ENCODE assay signal across 3 cellular contexts in the genomic region with DNA sequence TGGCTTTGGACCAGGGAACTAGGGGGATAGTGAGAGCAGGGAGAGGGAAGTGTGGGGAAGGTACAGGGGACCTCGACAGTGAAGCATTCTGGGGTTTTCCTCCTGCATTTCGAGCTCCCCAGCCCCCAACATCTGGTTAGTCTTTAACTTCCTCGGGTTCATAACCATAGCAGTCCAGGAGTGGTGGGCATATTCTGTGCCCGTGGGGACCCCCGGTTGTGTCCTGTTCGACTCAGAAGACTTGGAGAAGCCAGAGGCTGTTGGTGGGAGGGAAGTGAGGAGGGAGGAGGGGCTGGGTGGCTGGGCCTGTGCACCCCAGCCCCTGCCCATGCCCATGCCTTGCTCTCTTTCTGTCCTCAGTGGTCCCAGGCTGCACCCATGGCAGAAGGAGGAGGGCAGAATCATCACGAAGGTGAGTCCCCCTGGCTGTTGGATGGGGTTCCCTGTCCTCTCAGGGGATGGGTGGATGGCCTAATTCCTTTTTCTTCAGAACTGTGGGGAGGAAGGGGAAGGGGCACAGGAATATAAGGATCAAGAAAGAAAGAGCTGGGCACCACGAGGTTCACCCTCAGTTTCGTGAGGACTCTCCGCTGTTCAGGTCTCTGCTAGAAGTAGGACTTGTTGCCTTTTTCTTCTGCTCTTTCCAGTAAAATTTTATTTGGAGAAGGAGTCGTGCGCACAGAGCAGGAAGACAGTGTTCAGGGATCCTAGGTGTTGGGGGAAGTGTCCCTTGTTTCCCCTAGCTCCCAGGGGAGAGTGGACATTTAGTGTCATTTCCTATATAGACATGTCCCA.
TF ChIP-seq lines count a peak whose summit lies in the region.

No MANE protein-coding gene starts in this region.

TF ChIP-seq in SK-N-SH, 30 proteins besides CTCF, POLR2A, EP300 and RAD21 (continued from another document):
- TF ChIP-seq CHD2 (IDR thresholded peaks at IDR 0.05; ENCODE audit: low read length, partially characterized antibody) (no peak), POLR2AphosphoS5 (IDR thresholded peaks at IDR 0.05; ENCODE audit: low read depth, low read length) (no peak), MXI1 (IDR thresholded peaks at IDR 0.05; ENCODE audit: low read depth, low read length) (no peak), FOSL2 (IDR thresholded peaks at IDR 0.05; ENCODE audit: borderline replicate concordance, low read depth) (no peak), NFIC (IDR thresholded peaks at IDR 0.05; ENCODE audit: borderline replicate concordance) (no peak), MEF2A (IDR thresholded peaks at IDR 0.05; ENCODE audit: borderline replicate concordance, low read depth) (no peak)

TF ChIP-seq in SK-N-SH treated with all-trans-retinoic acid at 6 μM for 48 hours, 23 proteins besides CTCF, POLR2A, EP300 and RAD21 (continued from another document):
- TF ChIP-seq, protein P1, sequence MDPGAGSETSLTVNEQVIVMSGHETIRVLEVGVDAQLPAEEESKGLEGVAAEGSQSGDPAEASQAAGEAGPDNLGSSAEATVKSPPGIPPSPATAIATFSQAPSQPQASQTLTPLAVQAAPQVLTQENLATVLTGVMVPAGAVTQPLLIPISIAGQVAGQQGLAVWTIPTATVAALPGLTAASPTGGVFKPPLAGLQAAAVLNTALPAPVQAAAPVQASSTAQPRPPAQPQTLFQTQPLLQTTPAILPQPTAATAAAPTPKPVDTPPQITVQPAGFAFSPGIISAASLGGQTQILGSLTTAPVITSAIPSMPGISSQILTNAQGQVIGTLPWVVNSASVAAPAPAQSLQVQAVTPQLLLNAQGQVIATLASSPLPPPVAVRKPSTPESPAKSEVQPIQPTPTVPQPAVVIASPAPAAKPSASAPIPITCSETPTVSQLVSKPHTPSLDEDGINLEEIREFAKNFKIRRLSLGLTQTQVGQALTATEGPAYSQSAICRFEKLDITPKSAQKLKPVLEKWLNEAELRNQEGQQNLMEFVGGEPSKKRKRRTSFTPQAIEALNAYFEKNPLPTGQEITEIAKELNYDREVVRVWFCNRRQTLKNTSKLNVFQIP (CRISPR knock-in tag; IDR thresholded peaks at IDR 0.05; ENCODE audit: borderline replicate concordance, low read depth): no peak
- TF ChIP-seq, protein P2, sequence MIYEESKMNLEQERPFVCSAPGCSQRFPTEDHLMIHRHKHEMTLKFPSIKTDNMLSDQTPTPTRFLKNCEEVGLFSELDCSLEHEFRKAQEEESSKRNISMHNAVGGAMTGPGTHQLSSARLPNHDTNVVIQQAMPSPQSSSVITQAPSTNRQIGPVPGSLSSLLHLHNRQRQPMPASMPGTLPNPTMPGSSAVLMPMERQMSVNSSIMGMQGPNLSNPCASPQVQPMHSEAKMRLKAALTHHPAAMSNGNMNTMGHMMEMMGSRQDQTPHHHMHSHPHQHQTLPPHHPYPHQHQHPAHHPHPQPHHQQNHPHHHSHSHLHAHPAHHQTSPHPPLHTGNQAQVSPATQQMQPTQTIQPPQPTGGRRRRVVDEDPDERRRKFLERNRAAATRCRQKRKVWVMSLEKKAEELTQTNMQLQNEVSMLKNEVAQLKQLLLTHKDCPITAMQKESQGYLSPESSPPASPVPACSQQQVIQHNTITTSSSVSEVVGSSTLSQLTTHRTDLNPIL (CRISPR knock-in tag; IDR thresholded peaks at IDR 0.05; ENCODE audit: low read depth): no peak
- TF ChIP-seq ZNF70 (CRISPR knock-in tag; IDR thresholded peaks at IDR 0.05) (no peak), ZC3H10 (CRISPR knock-in tag; IDR thresholded peaks at IDR 0.05) (no peak), CSDC2 (CRISPR knock-in tag; IDR thresholded peaks at IDR 0.05) (no peak), TOX (CRISPR knock-in tag; IDR thresholded peaks at IDR 0.05; ENCODE audit: borderline replicate concordance) (no peak), SNAI2 (CRISPR knock-in tag; IDR thresholded peaks at IDR 0.05) (no peak), ZFP3 (CRISPR knock-in tag; IDR thresholded peaks at IDR 0.05) (no peak), RARB (CRISPR knock-in tag; IDR thresholded peaks at IDR 0.05) (no peak), ESRRG (CRISPR knock-in tag; IDR thresholded peaks at IDR 0.05) (no peak), ZNF565 (CRISPR knock-in tag; conservative IDR thresholded peaks at IDR 0.05; ENCODE audit: low read depth) (no peak), ZFP30 (CRISPR knock-in tag; IDR thresholded peaks at IDR 0.05) (no peak)
- TF ChIP-seq, protein P3, sequence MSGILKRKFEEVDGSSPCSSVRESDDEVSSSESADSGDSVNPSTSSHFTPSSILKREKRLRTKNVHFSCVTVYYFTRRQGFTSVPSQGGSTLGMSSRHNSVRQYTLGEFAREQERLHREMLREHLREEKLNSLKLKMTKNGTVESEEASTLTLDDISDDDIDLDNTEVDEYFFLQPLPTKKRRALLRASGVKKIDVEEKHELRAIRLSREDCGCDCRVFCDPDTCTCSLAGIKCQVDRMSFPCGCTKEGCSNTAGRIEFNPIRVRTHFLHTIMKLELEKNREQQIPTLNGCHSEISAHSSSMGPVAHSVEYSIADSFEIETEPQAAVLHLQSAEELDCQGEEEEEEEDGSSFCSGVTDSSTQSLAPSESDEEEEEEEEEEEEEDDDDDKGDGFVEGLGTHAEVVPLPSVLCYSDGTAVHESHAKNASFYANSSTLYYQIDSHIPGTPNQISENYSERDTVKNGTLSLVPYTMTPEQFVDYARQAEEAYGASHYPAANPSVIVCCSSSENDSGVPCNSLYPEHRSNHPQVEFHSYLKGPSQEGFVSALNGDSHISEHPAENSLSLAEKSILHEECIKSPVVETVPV (CRISPR knock-in tag; IDR thresholded peaks at IDR 0.05): no peak

TF ChIP-seq in WTC11, 78 proteins besides CTCF, POLR2A, EP300 and RAD21 (continued from another document):
- TF ChIP-seq, protein P4, sequence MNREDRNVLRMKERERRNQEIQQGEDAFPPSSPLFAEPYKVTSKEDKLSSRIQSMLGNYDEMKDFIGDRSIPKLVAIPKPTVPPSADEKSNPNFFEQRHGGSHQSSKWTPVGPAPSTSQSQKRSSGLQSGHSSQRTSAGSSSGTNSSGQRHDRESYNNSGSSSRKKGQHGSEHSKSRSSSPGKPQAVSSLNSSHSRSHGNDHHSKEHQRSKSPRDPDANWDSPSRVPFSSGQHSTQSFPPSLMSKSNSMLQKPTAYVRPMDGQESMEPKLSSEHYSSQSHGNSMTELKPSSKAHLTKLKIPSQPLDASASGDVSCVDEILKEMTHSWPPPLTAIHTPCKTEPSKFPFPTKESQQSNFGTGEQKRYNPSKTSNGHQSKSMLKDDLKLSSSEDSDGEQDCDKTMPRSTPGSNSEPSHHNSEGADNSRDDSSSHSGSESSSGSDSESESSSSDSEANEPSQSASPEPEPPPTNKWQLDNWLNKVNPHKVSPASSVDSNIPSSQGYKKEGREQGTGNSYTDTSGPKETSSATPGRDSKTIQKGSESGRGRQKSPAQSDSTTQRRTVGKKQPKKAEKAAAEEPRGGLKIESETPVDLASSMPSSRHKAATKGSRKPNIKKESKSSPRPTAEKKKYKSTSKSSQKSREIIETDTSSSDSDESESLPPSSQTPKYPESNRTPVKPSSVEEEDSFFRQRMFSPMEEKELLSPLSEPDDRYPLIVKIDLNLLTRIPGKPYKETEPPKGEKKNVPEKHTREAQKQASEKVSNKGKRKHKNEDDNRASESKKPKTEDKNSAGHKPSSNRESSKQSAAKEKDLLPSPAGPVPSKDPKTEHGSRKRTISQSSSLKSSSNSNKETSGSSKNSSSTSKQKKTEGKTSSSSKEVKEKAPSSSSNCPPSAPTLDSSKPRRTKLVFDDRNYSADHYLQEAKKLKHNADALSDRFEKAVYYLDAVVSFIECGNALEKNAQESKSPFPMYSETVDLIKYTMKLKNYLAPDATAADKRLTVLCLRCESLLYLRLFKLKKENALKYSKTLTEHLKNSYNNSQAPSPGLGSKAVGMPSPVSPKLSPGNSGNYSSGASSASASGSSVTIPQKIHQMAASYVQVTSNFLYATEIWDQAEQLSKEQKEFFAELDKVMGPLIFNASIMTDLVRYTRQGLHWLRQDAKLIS (CRISPR knock-in tag; IDR thresholded peaks at IDR 0.05; ENCODE audit: borderline replicate concordance): no peak
- no peak for TF ChIP-seq SOX15 (CRISPR knock-in tag; IDR thresholded peaks at IDR 0.05)
- no peak for TF ChIP-seq NFATC4 (CRISPR knock-in tag; IDR thresholded peaks at IDR 0.05)
